ENCODE assay signal across 32 cellular contexts in genomic region chrX:8760021-8760420, GRCh38. TPM values are rescaled to one million over a fixed set of nuclear protein-coding genes. Genes with fewer than 3 reads are reported as not detected.
DNase-seq lines count a peak whose midpoint lies in the region; ATAC-seq, FAIRE-seq and TF ChIP-seq lines count a peak whose summit lies in the region.
"Had no signal": no experiment of that assay in that cellular context is flagged by ENCODE, and none has a peak within 500 bp of the region (broad histone marks: within the 10 kb centered on the region; RNA-seq: fewer than 3 reads in every experiment).

No MANE protein-coding gene starts in this region.

- no peaks in the 10 kb centered on the region for H3K36me3 ChIP-seq in bronchial epithelial cell (ENCODE audit: control insufficient read depth, insufficient read depth, low read length)
- H3K36me3 ChIP-seq: MG63, SJCRH30 had no signal

- intact Hi-C loops in activated CD8-positive, alpha-beta T cell treated with anti-CD3 and anti-CD28 coated beads for 36 hours (cut with micrococcal nuclease): no loop called here

- no peaks in the 10 kb centered on the region for H3K36me3 Mint-ChIP-seq in activated CD8-positive, alpha-beta T cell treated with anti-CD3 and anti-CD28 coated beads for 36 hours (ENCODE audit: low read depth)
- H3K36me3 Mint-ChIP-seq: CD4-positive, CD25-positive, alpha-beta regulatory T cell; T-cell had no signal

- no peak for FAIRE-seq in bronchial epithelial cell (lab: Jason Lieb, UNC)
- FAIRE-seq: GM19239, H54, HTR-8/SVneo had no signal

- H3K27me3 ChIP-seq in bronchial epithelial cell (ENCODE audit: control insufficient read depth, insufficient read depth, low read length): no peaks in the 10 kb centered on the region
- H3K27me3 ChIP-seq: MG63, SJCRH30 had no signal

- no peaks in the 10 kb centered on the region for H3K9me3 Mint-ChIP-seq in activated CD8-positive, alpha-beta T cell treated with anti-CD3 and anti-CD28 coated beads for 36 hours

- DNase-seq in ELR (ENCODE audit: low read depth): peak; percentile 49
- peak; percentile 24 for DNase-seq in HT1080 (ENCODE audit: low read depth)
- peak; percentile 18 for DNase-seq in bronchial epithelial cell (ENCODE audit: low read depth)
- DNase-seq in NK-92 treated with Interleukin-12 subunit alpha and Interleukin-12 subunit beta, amount 100 ng/mL, for 24 hours (lab: John Stamatoyannopoulos, UW): no peak
- DNase-seq in SW480 (ENCODE audit: low spot score): no peak
- no peak for DNase-seq in activated CD8-positive, alpha-beta T cell treated with anti-CD3 and anti-CD28 coated beads for 36 hours
- DNase-seq: CD4-positive, CD25-positive, alpha-beta regulatory T cell; DMS53; GF-D8; KBM-7; MG63; NCI-H1105 treated with DMSO at 0.1 percent for 48 hours; NCI-H146; NCI-H1930; NCI-H2107; NCI-H446; NCI-H524 treated with DMSO at 0.1 percent for 48 hours; NCI-H774; PC-9; SJCRH30; T-cell had no signal

- no peak for TF ChIP-seq CTCF in bronchial epithelial cell (IDR thresholded peaks at IDR 0.05; ENCODE audit: insufficient read depth, low read length, severe bottlenecking)
- TF ChIP-seq CTCF in activated CD8-positive, alpha-beta T cell treated with anti-CD3 and anti-CD28 coated beads for 36 hours (IDR thresholded peaks at IDR 0.05): no peak

- CTCF ChIA-PET in activated CD8-positive, alpha-beta T cell treated with anti-CD3 and anti-CD28 coated beads for 36 hours (lab: Charles Lee): no interaction called here

- no peak overlapping the region for H3K4me3 Mint-ChIP-seq in activated CD8-positive, alpha-beta T cell treated with anti-CD3 and anti-CD28 coated beads for 36 hours
- H3K4me3 Mint-ChIP-seq: CD4-positive, CD25-positive, alpha-beta regulatory T cell; T-cell had no signal

- POLR2A ChIA-PET in activated CD8-positive, alpha-beta T cell treated with anti-CD3 and anti-CD28 coated beads for 36 hours (lab: Charles Lee): no interaction called here

- H3K27ac Mint-ChIP-seq in activated CD8-positive, alpha-beta T cell treated with anti-CD3 and anti-CD28 coated beads for 36 hours: no peak overlapping the region
- H3K27ac Mint-ChIP-seq: CD4-positive, CD25-positive, alpha-beta regulatory T cell; T-cell had no signal

- H3K27me3 Mint-ChIP-seq in activated CD8-positive, alpha-beta T cell treated with anti-CD3 and anti-CD28 coated beads for 36 hours: peaks cover 6% of the 10 kb centered on the region

- no peak for ATAC-seq in GM18867 (IDR thresholded peaks at IDR 0.05; ENCODE audit: unreplicated experiment)
- no peak for ATAC-seq in activated CD8-positive, alpha-beta T cell treated with anti-CD3 and anti-CD28 coated beads for 36 hours
- ATAC-seq: Right ventricle myocardium inferior, SK-N-SH treated with all-trans-retinoic acid at 6 μM for 48 hours, T-cell had no signal

- peaks cover 3% of the 10 kb centered on the region for H3K4me1 Mint-ChIP-seq in activated CD8-positive, alpha-beta T cell treated with anti-CD3 and anti-CD28 coated beads for 36 hours (ENCODE audit: low read depth)
- H3K4me1 Mint-ChIP-seq: CD4-positive, CD25-positive, alpha-beta regulatory T cell had no signal

- no peak overlapping the region for H3K4me3 ChIP-seq in bronchial epithelial cell (ENCODE audit: low read depth, low read length)
- H3K4me3 ChIP-seq: MG63, PC-9, SJCRH30 had no signal

RNA-seq across cellular contexts. Expression of gene ANOS1, which starts 28.1 kb away (rescaled TPM):
- 11.2 and 14.6 TPM in 2 replicates for total RNA-seq in HT1080 (2014; rRNA removed; shearing (Covaris generic))
- 15.5 and 20.5 TPM in 2 replicates for polyA plus RNA-seq in HT1080 (2015; cell fraction: cytosol; rRNA removed)
- 30.2 and 32.0 TPM in 2 replicates for polyA plus RNA-seq in HT1080 (2015; cell fraction: nucleus; rRNA removed)
- 0.26 and 0.38 TPM in 2 replicates for total RNA-seq in bronchial epithelial cell
- under 1 TPM in 1 of 2 experiments, not detected in 1; 0.04 TPM for total RNA-seq in activated CD8-positive, alpha-beta T cell treated with anti-CD3 and anti-CD28 coated beads for 36 hours
- total RNA-seq: CD4-positive, CD25-positive, alpha-beta regulatory T cell; Daoy; RPMI7951; SJCRH30 had no signal
- polyA plus RNA-seq: CD4-positive, CD25-positive, alpha-beta regulatory T cell had no signal

RNA-seq across cellular contexts. Expression of gene FAM9A, which starts 41.2 kb away (rescaled TPM):
- not detected in 2 replicates for total RNA-seq in HT1080 (2014; rRNA removed; shearing (Covaris generic))
- polyA plus RNA-seq in HT1080 (2015; cell fraction: cytosol; rRNA removed): not detected in 2 replicates
- not detected in 2 replicates for polyA plus RNA-seq in HT1080 (2015; cell fraction: nucleus; rRNA removed)
- not detected in 2 replicates for total RNA-seq in bronchial epithelial cell
- total RNA-seq in activated CD8-positive, alpha-beta T cell treated with anti-CD3 and anti-CD28 coated beads for 36 hours: not detected
- total RNA-seq: A673; CD4-positive, CD25-positive, alpha-beta regulatory T cell; Daoy; LHCN-M2; PC-9; Right ventricle myocardium inferior; RPMI7951; SJCRH30; T-cell had no signal
- polyA plus RNA-seq: BJ; CD4-positive, CD25-positive, alpha-beta regulatory T cell had no signal

Comparison
In these comparisons a context has a peak if more than half of its experiments do, and no peak if none do; other contexts are left out.
1. DNase-seq: peak in ELR (single experiment), HT1080 (single experiment) and bronchial epithelial cell (single experiment); none in NK-92 treated with Interleukin-12 subunit alpha and Interleukin-12 subunit beta, amount 100 ng/mL, for 24 hours (single experiment), SW480 (single experiment) and activated CD8-positive, alpha-beta T cell treated with anti-CD3 and anti-CD28 coated beads for 36 hours (single experiment).